Comparison of ENCODE assay signal across 27 cellular contexts in genomic region chr7:45873355-45873754, GRCh38. TPM values are rescaled to one million over a fixed set of nuclear protein-coding genes. Genes with fewer than 3 reads are reported as not detected.
DNase-seq lines count a peak whose midpoint lies in the region; ATAC-seq and TF ChIP-seq lines count a peak whose summit lies in the region.
"Had no signal": no experiment of that assay in that cellular context is flagged by ENCODE, and none has a peak within 500 bp of the region (broad histone marks: within the 10 kb centered on the region; RNA-seq: fewer than 3 reads in every experiment).

No MANE protein-coding gene starts in this region.

- DNase-seq in NCI-H2029 (lab: John Stamatoyannopoulos, UW) (peak; percentile 40), NCI-H2029 treated with DMSO at 0.1 percent for 48 hours (lab: John Stamatoyannopoulos, UW) (no peak), COR-L47 (lab: John Stamatoyannopoulos, UW) (peak; percentile 26), MM.1S (peak; percentile 49), foreskin keratinocyte (peak in 1 of 2 donors; percentile 30), activated gamma-delta T cell treated with Interleukin-2 at 50 U/mL for 16 hours (no peak), globus pallidus (ENCODE audit: low spot score) (no peak), NCI-H2196 treated with DMSO at 0.1 percent for 48 hours (lab: John Stamatoyannopoulos, UW; ENCODE audit: unreplicated experiment) (no peak)
- DNase-seq: Caco-2; CD4-positive, alpha-beta T cell; GF-D8; GOT3; NCI-H1092; NCI-H1417 treated with DMSO at 0.1 percent for 48 hours; NCI-H187 treated with DMSO at 0.1 percent for 48 hours; NCI-H446 treated with DMSO at 0.1 percent for 48 hours; NCI-H526; SHP77 had no signal

- no peaks in the 10 kb centered on the region for H3K36me3 ChIP-seq in MM.1S (replicated peaks; ENCODE audit: insufficient read depth, low read length)
- H3K36me3 ChIP-seq: BLaER1 had no signal

- ATAC-seq in foreskin keratinocyte = peak; percentile 25
- ATAC-seq: HCT116, Panc1 had no signal

- H3K4me1 ChIP-seq in MM.1S (ENCODE audit: low read length) (peaks cover 33% of the 10 kb centered on the region), foreskin keratinocyte (peaks cover 7% of the 10 kb centered on the region)
- H3K4me1 ChIP-seq: BLaER1, Caco-2 had no signal

- H3K4me3 ChIP-seq in MM.1S (ENCODE audit: low read length) = no peak overlapping the region
- H3K4me3 ChIP-seq: BLaER1 had no signal

- H3K9me2 ChIP-seq in MM.1S (replicated peaks; ENCODE audit: insufficient read depth, low read length) = no peaks in the 10 kb centered on the region

- no peak for TF ChIP-seq CTCF in MM.1S (IDR thresholded peaks at IDR 0.05; ENCODE audit: low read length)
- TF ChIP-seq CTCF in foreskin keratinocyte (conservative IDR thresholded peaks at IDR 0.05) = no peak

- no peak overlapping the region for H3K9ac ChIP-seq in MM.1S (ENCODE audit: low read length)
- H3K9ac ChIP-seq: BLaER1 had no signal

- H3K27me3 ChIP-seq in MM.1S (replicated peaks; ENCODE audit: insufficient read depth, low read length) = no peaks in the 10 kb centered on the region
- no peaks in the 10 kb centered on the region for H3K27me3 ChIP-seq in foreskin keratinocyte
- H3K27me3 ChIP-seq: BLaER1 had no signal

- peak overlapping the region; percentile 43; the same call in 1 of the 2 replicates for H2AFZ ChIP-seq in MM.1S (ENCODE audit: low read length)

- no peaks in the 10 kb centered on the region for H3K9me3 ChIP-seq in MM.1S (replicated peaks; ENCODE audit: insufficient read depth, low read length)
- H3K9me3 ChIP-seq: Caco-2 had no signal

- peak overlapping the region; percentile 33 for H3K4me2 ChIP-seq in MM.1S (ENCODE audit: low read depth, low read length)
- H3K4me2 ChIP-seq: BLaER1 had no signal

- no peaks in the 10 kb centered on the region for H3K79me2 ChIP-seq in MM.1S (ENCODE audit: low read length)

- no peaks in the 10 kb centered on the region for H4K20me1 ChIP-seq in MM.1S (ENCODE audit: insufficient read depth, low read length)
- H4K20me1 ChIP-seq: BLaER1 had no signal

- H3F3A ChIP-seq in MM.1S (ENCODE audit: insufficient read depth, low read length) = peaks cover 15% of the 10 kb centered on the region; the same call in 1 of the 2 replicates

- H3K27ac ChIP-seq in MM.1S (ENCODE audit: low read length) (peak overlapping the region; percentile 70; the same call in 1 of the 2 replicates), foreskin keratinocyte (no peak overlapping the region)
- H3K27ac ChIP-seq: BLaER1, RWPE1 had no signal

RNA-seq across cellular contexts. Expression of gene CCDC201, which starts 0.5 kb away (rescaled TPM):
- not detected in 2 replicates for total RNA-seq in foreskin keratinocyte
- not detected in 2 replicates for polyA plus RNA-seq in foreskin keratinocyte
- total RNA-seq: A172; Caco-2; CD4-positive, alpha-beta T cell; OCI-LY7; SK-MEL-5; T-helper 1 cell treated with Interleukin-12 subunit alpha and Interleukin-12 subunit beta and Interleukin-4 antibody, amounts not matched to agents 30 ng/mL and 1 ng/mL, for 36 hours had no signal
- polyA plus RNA-seq: IgD-negative memory B cell had no signal

RNA-seq across cellular contexts. Expression of gene IGFBP1, which starts 14.9 kb away (rescaled TPM):
- not detected in 2 replicates for total RNA-seq in foreskin keratinocyte
- polyA plus RNA-seq in foreskin keratinocyte = not detected in 2 replicates
- total RNA-seq: Caco-2; CD4-positive, alpha-beta T cell; OCI-LY7; SK-MEL-5; T-helper 1 cell treated with Interleukin-12 subunit alpha and Interleukin-12 subunit beta and Interleukin-4 antibody, amounts not matched to agents 30 ng/mL and 1 ng/mL, for 36 hours had no signal
- polyA plus RNA-seq: IgD-negative memory B cell had no signal

RNA-seq across cellular contexts. Expression of gene IGFBP3, which starts 47.7 kb away (rescaled TPM):
- total RNA-seq in foreskin keratinocyte = 0.58 and 0.63 TPM in 2 replicates
- polyA plus RNA-seq in foreskin keratinocyte = 0.58 and 0.64 TPM in 2 replicates
- total RNA-seq: OCI-LY7 had no signal

Comparison
In these comparisons a context has a peak if more than half of its experiments do, and no peak if none do; other contexts are left out.
1. DNase-seq: peak in NCI-H2029 (single experiment), COR-L47 (single experiment) and MM.1S (single experiment); none in NCI-H2029 treated with DMSO at 0.1 percent for 48 hours (single experiment), activated gamma-delta T cell treated with Interleukin-2 at 50 U/mL for 16 hours (single experiment), globus pallidus (single experiment) and NCI-H2196 treated with DMSO at 0.1 percent for 48 hours (single experiment).